8 cellular contexts compared by ENCODE assay signal in the genomic region with DNA sequence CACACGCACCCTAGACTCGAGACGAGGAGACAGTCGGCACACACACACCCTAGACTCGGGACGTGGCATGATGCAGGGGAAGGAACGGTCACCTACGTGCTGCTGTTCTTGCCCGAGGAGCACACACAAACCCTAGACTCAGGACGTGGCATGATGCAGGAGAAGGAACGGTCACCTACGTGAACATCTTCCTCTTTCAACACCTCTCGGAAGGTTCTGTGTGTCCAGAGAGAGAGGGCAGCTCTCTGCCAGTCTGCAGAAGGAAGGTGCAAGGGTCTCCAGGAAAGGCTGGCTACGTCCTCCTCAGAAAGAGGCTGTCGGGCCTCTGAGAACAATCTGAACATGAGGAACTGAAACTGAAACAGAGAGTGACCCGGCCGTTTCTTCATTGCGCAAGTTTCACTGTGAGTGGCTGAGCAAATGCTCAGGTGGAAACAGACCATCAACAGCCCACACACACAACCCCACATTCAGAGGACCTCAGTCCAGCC. TPM values are rescaled to one million over a fixed set of nuclear protein-coding genes. Genes with fewer than 3 reads are reported as not detected.
DNase-seq lines count a peak whose midpoint lies in the region; ATAC-seq and TF ChIP-seq lines count a peak whose summit lies in the region.

No MANE protein-coding gene starts in this region.

- H3K4me1 Mint-ChIP-seq in chondrocyte (ENCODE audit: low read depth) (no peaks in the 10 kb centered on the region), mesothelial cell of epicardium (no peaks in the 10 kb centered on the region)

- no peaks in the 10 kb centered on the region for H3K4me1 ChIP-seq in esophagus muscularis mucosa

- TF ChIP-seq EP300 in esophagus muscularis mucosa (IDR thresholded peaks at IDR 0.05) = no peak

- H3K36me3 ChIP-seq in esophagus muscularis mucosa = no peaks in the 10 kb centered on the region

- no peaks in the 10 kb centered on the region for H3K27me3 ChIP-seq in esophagus muscularis mucosa

- intact Hi-C loops in esophagus muscularis mucosa (cut with DNase I) = no loop called here

- no peaks in the 10 kb centered on the region for H3K27me3 Mint-ChIP-seq in chondrocyte (ENCODE audit: low read depth)
- H3K27me3 Mint-ChIP-seq in mesothelial cell of epicardium (ENCODE audit: low read depth) = no peaks in the 10 kb centered on the region

- TF ChIP-seq POLR2A in esophagus muscularis mucosa (IDR thresholded peaks at IDR 0.05; ENCODE audit: low read depth) = no peak

- H3K9me3 Mint-ChIP-seq in chondrocyte (ENCODE audit: low read depth) (no peaks in the 10 kb centered on the region), mesothelial cell of epicardium (no peaks in the 10 kb centered on the region)

- peak; percentile 87 for ATAC-seq in GM18868 (IDR thresholded peaks at IDR 0.05; ENCODE audit: unreplicated experiment)
- ATAC-seq in HG02870 (IDR thresholded peaks at IDR 0.05; ENCODE audit: unreplicated experiment) = peak; percentile 78

- TF ChIP-seq CTCF in esophagus muscularis mucosa (IDR thresholded peaks at IDR 0.05) = no peak
- no peak for TF ChIP-seq CTCF in chondrocyte (IDR thresholded peaks at IDR 0.05)
- TF ChIP-seq CTCF in mesothelial cell of epicardium (IDR thresholded peaks at IDR 0.05; ENCODE audit: unreplicated experiment) = no peak

- H3K4me3 ChIP-seq in esophagus muscularis mucosa = peak overlapping the region in 2 of 4 donors; percentile 3 to 5

- H3K4me3 Mint-ChIP-seq in chondrocyte (ENCODE audit: unreplicated experiment) = no peak overlapping the region
- no peak overlapping the region for H3K4me3 Mint-ChIP-seq in mesothelial cell of epicardium

- WGBS in esophagus muscularis mucosa = 87% methylated on average over 18 of the region's 18 CpGs

- DNase-seq in SIG-M5 (lab: John Stamatoyannopoulos, UW) (peak; percentile 33), esophagus muscularis mucosa (ENCODE audit: extremely low spot score) (peak; percentile 93), DMS 273 treated with DMSO at 0.1 percent for 48 hours (lab: John Stamatoyannopoulos, UW) (no peak), chondrocyte (ENCODE audit: low spot score) (no peak), mesothelial cell of epicardium (ENCODE audit: low spot score in 2 of 2, unreplicated experiment in 2 of 2) (no peak)
- peak; percentile 15 for DNase-seq in stimulated activated CD4-positive, alpha-beta T cell treated with anti-CD3 and anti-CD28 coated beads, Interleukin-4, amount 100 ng/mL, for 1 hour

- no peaks in the 10 kb centered on the region for H3K9me3 ChIP-seq in esophagus muscularis mucosa

- no peak overlapping the region for H3K27ac Mint-ChIP-seq in chondrocyte (ENCODE audit: unreplicated experiment)
- no peak overlapping the region for H3K27ac Mint-ChIP-seq in mesothelial cell of epicardium

- H3K27ac ChIP-seq in esophagus muscularis mucosa (replicated peaks in 1 of 4) = no peak overlapping the region

- H3K36me3 Mint-ChIP-seq in chondrocyte (ENCODE audit: low read depth) (no peaks in the 10 kb centered on the region), mesothelial cell of epicardium (peaks cover 16% of the 10 kb centered on the region)

RNA-seq across cellular contexts. Expression of a gene that starts 43.4 kb away (rescaled TPM):
- total RNA-seq in esophagus muscularis mucosa (10 to 100 TPM; 16.1 to 19.2 (median 17.2) TPM), chondrocyte (16.2 to 23.0 TPM (median 17.4 TPM) in 3 replicates), mesothelial cell of epicardium (35.0 to 42.2 TPM (median 39.3 TPM) in 3 replicates)

RNA-seq across cellular contexts. Expression of a gene that starts 44.1 kb away (rescaled TPM):
- total RNA-seq in esophagus muscularis mucosa (10 to 100 TPM in 1 of 4 donors, 1 to 10 TPM in 3; 4.6 to 10.2 (median 7.1) TPM), chondrocyte (20.3 to 26.6 TPM (median 20.4 TPM) in 3 replicates), mesothelial cell of epicardium (17.1 to 18.3 TPM (median 17.5 TPM) in 3 replicates)

RNA-seq across cellular contexts. Expression of a gene that starts 51.7 kb away (rescaled TPM):
- total RNA-seq in esophagus muscularis mucosa (1 to 10 TPM in 2 of 4 donors, under 1 TPM in 2; 0.17 to 3.0 (median 0.95) TPM), chondrocyte (5.9 to 20.2 TPM (median 6.5 TPM) in 3 replicates), mesothelial cell of epicardium (37.3 to 50.8 TPM (median 46.2 TPM) in 3 replicates)

Comparison
In these comparisons a context has a peak if more than half of its experiments do, and no peak if none do; other contexts are left out.
1. DNase-seq: peak in SIG-M5 (single experiment), esophagus muscularis mucosa (single experiment) and stimulated activated CD4-positive, alpha-beta T cell treated with anti-CD3 and anti-CD28 coated beads, Interleukin-4, amount 100 ng/mL, for 1 hour (single experiment); none in DMS 273 treated with DMSO at 0.1 percent for 48 hours (single experiment), chondrocyte (single experiment) and mesothelial cell of epicardium (0 of 2).